ENCODE assay signal across 26 cellular contexts in the genomic region with DNA sequence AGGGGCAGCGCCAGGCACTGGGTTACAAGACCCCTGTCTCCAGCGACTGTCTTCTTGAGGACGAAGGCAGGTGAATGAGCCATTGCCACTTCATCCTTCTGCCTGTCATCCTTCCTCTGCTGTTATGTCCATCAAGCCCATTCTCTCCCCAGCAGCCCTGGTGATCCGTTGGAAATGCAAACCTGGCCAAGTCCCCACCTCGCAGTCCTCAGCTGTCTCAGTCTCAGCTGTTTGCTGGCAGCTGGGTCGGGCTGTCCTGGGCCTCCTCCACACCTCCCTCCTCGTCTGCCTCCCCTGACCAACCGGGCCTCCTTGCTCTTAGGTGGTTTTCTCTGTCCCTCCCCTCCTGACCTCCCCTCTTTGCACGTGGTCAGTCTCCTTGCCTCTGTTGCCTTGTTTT. TPM values are rescaled to one million over a fixed set of nuclear protein-coding genes. Genes with fewer than 3 reads are reported as not detected.
DNase-seq lines count a peak whose midpoint lies in the region; ATAC-seq and TF ChIP-seq lines count a peak whose summit lies in the region.
"Had no signal": no experiment of that assay in that cellular context is flagged by ENCODE, and none has a peak within 500 bp of the region (broad histone marks: within the 10 kb centered on the region; RNA-seq: fewer than 3 reads in every experiment).

No MANE protein-coding gene starts in this region.

- DNase-seq in GM23338 (ENCODE audit: low spot score) (no peak), ascending aorta (ENCODE audit: low spot score in 2 of 2) (no peak), thyroid gland (no peak), NOMO-1 treated with DMSO at 0.1 percent for 48 hours (lab: John Stamatoyannopoulos, UW; ENCODE audit: unreplicated experiment) (no peak)
- no peak for DNase-seq in naive thymus-derived CD8-positive, alpha-beta T cell
- DNase-seq in activated CD4-positive, alpha-beta T cell treated with anti-CD3 and anti-CD28 coated beads, Interleukin-2, amount 10 ng/mL, durations not matched to agents 24 days and 14 days, result no peak
- DNase-seq in effector memory CD8-positive, alpha-beta T cell, result no peak
- DNase-seq: activated CD4-positive, alpha-beta T cell treated with anti-CD3 and anti-CD28 coated beads for 4 hours; activated naive CD4-positive, alpha-beta T cell treated with Interleukin-2 at 50 U/mL for 16 hours; activated T-cell treated with anti-CD3 and anti-CD28 coated beads, Interleukin-2, amount 50 U/mL, for 48 hours; amniotic stem cell; cortex of kidney; EL; HFFc6; kidney; NCI-H1048; NCI-H1694 treated with DMSO at 0.1 percent for 48 hours; NCI-H2227 treated with DMSO at 0.1 percent for 48 hours; NCI-H82; posterior cingulate gyrus; stimulated activated CD8-positive, alpha-beta memory T cell treated with anti-CD3 and anti-CD28 coated beads, Interleukin-4, amount 100 ng/mL, for 48 hours had no signal

- no peak overlapping the region for H3K4me3 ChIP-seq in GM23338
- H3K4me3 ChIP-seq in ascending aorta, result no peak overlapping the region
- no peak overlapping the region for H3K4me3 ChIP-seq in thyroid gland (replicated peaks in 1 of 3)

- H3K4me1 ChIP-seq in GM23338 (ENCODE audit: insufficient read depth) (peaks cover 35% of the 10 kb centered on the region), ascending aorta (peaks cover 3 to 54% of the 10 kb centered on the region in 2 donors), thyroid gland (peaks cover 44 to 57% of the 10 kb centered on the region in 2 donors)

- no peaks in the 10 kb centered on the region for H3F3A ChIP-seq in GM23338 (replicated peaks; ENCODE audit: low read depth)

- peaks cover 6% of the 10 kb centered on the region for H3K27me3 Mint-ChIP-seq in GM23338 (ENCODE audit: insufficient read depth, low read depth, poor library complexity)
- H3K27me3 Mint-ChIP-seq in naive thymus-derived CD8-positive, alpha-beta T cell, result no peaks in the 10 kb centered on the region
- no peaks in the 10 kb centered on the region for H3K27me3 Mint-ChIP-seq in activated CD4-positive, alpha-beta T cell treated with anti-CD3 and anti-CD28 coated beads, Interleukin-2, amount 10 ng/mL, durations not matched to agents 24 days and 14 days
- H3K27me3 Mint-ChIP-seq in effector memory CD8-positive, alpha-beta T cell, result no peaks in the 10 kb centered on the region

- no peak for ATAC-seq in GM23338
- no peak for ATAC-seq in naive thymus-derived CD8-positive, alpha-beta T cell
- ATAC-seq in effector memory CD8-positive, alpha-beta T cell (replicated peaks), result no peak
- ATAC-seq: Panc1 had no signal

- intact Hi-C loops in ascending aorta (cut with DNase I), result no loop called here
- intact Hi-C loops in thyroid gland (cut with DNase I), result no loop called here
- intact Hi-C loops in activated CD4-positive, alpha-beta T cell treated with anti-CD3 and anti-CD28 coated beads, Interleukin-2, amount 10 ng/mL, durations not matched to agents 24 days and 14 days (cut with micrococcal nuclease), result no loop called here

- H3K9me3 Mint-ChIP-seq in GM23338, result no peaks in the 10 kb centered on the region
- H3K9me3 Mint-ChIP-seq in naive thymus-derived CD8-positive, alpha-beta T cell, result no peaks in the 10 kb centered on the region
- H3K9me3 Mint-ChIP-seq in activated CD4-positive, alpha-beta T cell treated with anti-CD3 and anti-CD28 coated beads, Interleukin-2, amount 10 ng/mL, durations not matched to agents 24 days and 14 days, result no peaks in the 10 kb centered on the region
- no peaks in the 10 kb centered on the region for H3K9me3 Mint-ChIP-seq in effector memory CD8-positive, alpha-beta T cell
- H3K9me3 Mint-ChIP-seq: HFFc6; neural crest cell; T-helper 1 cell treated with Interleukin-12 subunit alpha and Interleukin-12 subunit beta and Interleukin-4 antibody, amounts not matched to agents 30 μg/mL and 1 μg/mL, for 36 hours had no signal

- H3K9me3 ChIP-seq in ascending aorta, result no peaks in the 10 kb centered on the region
- H3K9me3 ChIP-seq in thyroid gland, result no peaks in the 10 kb centered on the region

- H2AFZ ChIP-seq in GM23338, result no peak overlapping the region

- POLR2A ChIA-PET in naive thymus-derived CD8-positive, alpha-beta T cell (lab: Charles Lee), result no interaction called here

- no peaks in the 10 kb centered on the region for H3K36me3 Mint-ChIP-seq in GM23338 (ENCODE audit: low read depth)
- peaks cover 0 to 4% (median 0%) of the 10 kb centered on the region in 3 donors for H3K36me3 Mint-ChIP-seq in naive thymus-derived CD8-positive, alpha-beta T cell
- H3K36me3 Mint-ChIP-seq in activated CD4-positive, alpha-beta T cell treated with anti-CD3 and anti-CD28 coated beads, Interleukin-2, amount 10 ng/mL, durations not matched to agents 24 days and 14 days (ENCODE audit: low read depth), result no peaks in the 10 kb centered on the region
- no peaks in the 10 kb centered on the region for H3K36me3 Mint-ChIP-seq in effector memory CD8-positive, alpha-beta T cell (ENCODE audit: insufficient read depth)

- H3K4me1 Mint-ChIP-seq in GM23338, result peaks cover 62% of the 10 kb centered on the region
- peaks cover 21 to 77% (median 67%) of the 10 kb centered on the region in 4 donors for H3K4me1 Mint-ChIP-seq in naive thymus-derived CD8-positive, alpha-beta T cell
- peaks cover 30% of the 10 kb centered on the region for H3K4me1 Mint-ChIP-seq in activated CD4-positive, alpha-beta T cell treated with anti-CD3 and anti-CD28 coated beads, Interleukin-2, amount 10 ng/mL, durations not matched to agents 24 days and 14 days
- H3K4me1 Mint-ChIP-seq in effector memory CD8-positive, alpha-beta T cell (ENCODE audit: low read depth in 2 of 2), result peaks cover 17 to 37% of the 10 kb centered on the region in 2 donors

- H3K27me3 ChIP-seq in GM23338 (ENCODE audit: insufficient read depth) (no peaks in the 10 kb centered on the region), ascending aorta (no peaks in the 10 kb centered on the region), thyroid gland (no peaks in the 10 kb centered on the region)

- peaks cover 69% of the 10 kb centered on the region for H3K79me2 ChIP-seq in GM23338 (replicated peaks; ENCODE audit: insufficient read depth)

- H3K36me3 ChIP-seq in GM23338 (ENCODE audit: insufficient read depth) (no peaks in the 10 kb centered on the region), ascending aorta (no peaks in the 10 kb centered on the region), thyroid gland (no peaks in the 10 kb centered on the region)

- TF ChIP-seq POLR2A in thyroid gland (IDR thresholded peaks at IDR 0.05), result no peak

- H3K27ac ChIP-seq in GM23338 (ENCODE audit: low read depth) (no peak overlapping the region), ascending aorta (peak overlapping the region; percentile 43 to 69), thyroid gland (peak overlapping the region in 2 of 3 donors; percentile 8 to 98)
- H3K27ac ChIP-seq: C4-2B had no signal

- H3K27ac Mint-ChIP-seq in GM23338, result peak overlapping the region; percentile 13; the same call in 1 of the 2 replicates
- H3K27ac Mint-ChIP-seq in naive thymus-derived CD8-positive, alpha-beta T cell, result peak overlapping the region in 9 of 10 donors; percentile 5 to 93 (median 63)
- H3K27ac Mint-ChIP-seq in activated CD4-positive, alpha-beta T cell treated with anti-CD3 and anti-CD28 coated beads, Interleukin-2, amount 10 ng/mL, durations not matched to agents 24 days and 14 days, result no peak overlapping the region
- peak overlapping the region in 1 of 2 donors; percentile 81 for H3K27ac Mint-ChIP-seq in effector memory CD8-positive, alpha-beta T cell
- H3K27ac Mint-ChIP-seq: HFFc6; T-helper 1 cell treated with Interleukin-12 subunit alpha and Interleukin-12 subunit beta and Interleukin-4 antibody, amounts not matched to agents 30 μg/mL and 1 μg/mL, for 36 hours had no signal

- TF ChIP-seq CTCF in GM23338 (conservative IDR thresholded peaks at IDR 0.05; ENCODE audit: low read depth in 2 of 2) (no peak), ascending aorta (IDR thresholded peaks at IDR 0.05) (no peak), thyroid gland (IDR thresholded peaks at IDR 0.05) (no peak)

- 77 to 80% methylated on average over 9 of the region's 9 CpGs for WGBS in thyroid gland, 2 donors

- no peak overlapping the region for H3K4me2 ChIP-seq in GM23338

- no peak overlapping the region for H3K4me3 Mint-ChIP-seq in GM23338
- H3K4me3 Mint-ChIP-seq in naive thymus-derived CD8-positive, alpha-beta T cell, result peak overlapping the region in 3 of 10 donors; percentile 45 to 68 (median 49)
- H3K4me3 Mint-ChIP-seq in activated CD4-positive, alpha-beta T cell treated with anti-CD3 and anti-CD28 coated beads, Interleukin-2, amount 10 ng/mL, durations not matched to agents 24 days and 14 days, result no peak overlapping the region
- H3K4me3 Mint-ChIP-seq in effector memory CD8-positive, alpha-beta T cell, result no peak overlapping the region
- H3K4me3 Mint-ChIP-seq: HFFc6; neural crest cell; T-helper 1 cell treated with Interleukin-12 subunit alpha and Interleukin-12 subunit beta and Interleukin-4 antibody, amounts not matched to agents 30 μg/mL and 1 μg/mL, for 36 hours had no signal

- no peaks in the 10 kb centered on the region for H4K20me1 ChIP-seq in GM23338 (replicated peaks; ENCODE audit: insufficient read depth)

- no peaks in the 10 kb centered on the region for H3K9me2 ChIP-seq in GM23338 (ENCODE audit: insufficient read depth)

TF ChIP-seq in GM23338, 12 proteins besides CTCF, POLR2A, EP300 and RAD21 (continues in another document):
- TF ChIP-seq JUNB (IDR thresholded peaks at IDR 0.05; ENCODE audit: unreplicated experiment) (no peak), ZNF331 (CRISPR knock-in tag; IDR thresholded peaks at IDR 0.05; ENCODE audit: low read depth) (no peak)

RNA-seq across cellular contexts. Expression of a gene that starts 38.0 kb away (rescaled TPM):
- not detected in 2 replicates for total RNA-seq in GM23338 (2014; rRNA removed; shearing (Covaris generic))
- 1.1 TPM in 1 of 2 replicates, not detected in the other for polyA plus RNA-seq in GM23338 (2016; fragmentation: Nextera tagmentation; extraction: Ambion mirVana)
- total RNA-seq in ascending aorta, result not detected
- total RNA-seq in naive thymus-derived CD8-positive, alpha-beta T cell, result 1 to 10 TPM; 1.6 to 1.7 TPM
- not detected for polyA plus RNA-seq in naive thymus-derived CD8-positive, alpha-beta T cell
- total RNA-seq in thyroid gland, result 1 to 10 TPM in 1 of 4 donors, not detected in 3; 2.0 TPM
- total RNA-seq in activated CD4-positive, alpha-beta T cell treated with anti-CD3 and anti-CD28 coated beads, Interleukin-2, amount 10 ng/mL, durations not matched to agents 24 days and 14 days, result 0.31 and 0.63 TPM in 2 replicates
- total RNA-seq: HFFc6, lower leg skin, neural crest cell had no signal
